Comparison of ENCODE assay signal across 8 cellular contexts in the genomic region with DNA sequence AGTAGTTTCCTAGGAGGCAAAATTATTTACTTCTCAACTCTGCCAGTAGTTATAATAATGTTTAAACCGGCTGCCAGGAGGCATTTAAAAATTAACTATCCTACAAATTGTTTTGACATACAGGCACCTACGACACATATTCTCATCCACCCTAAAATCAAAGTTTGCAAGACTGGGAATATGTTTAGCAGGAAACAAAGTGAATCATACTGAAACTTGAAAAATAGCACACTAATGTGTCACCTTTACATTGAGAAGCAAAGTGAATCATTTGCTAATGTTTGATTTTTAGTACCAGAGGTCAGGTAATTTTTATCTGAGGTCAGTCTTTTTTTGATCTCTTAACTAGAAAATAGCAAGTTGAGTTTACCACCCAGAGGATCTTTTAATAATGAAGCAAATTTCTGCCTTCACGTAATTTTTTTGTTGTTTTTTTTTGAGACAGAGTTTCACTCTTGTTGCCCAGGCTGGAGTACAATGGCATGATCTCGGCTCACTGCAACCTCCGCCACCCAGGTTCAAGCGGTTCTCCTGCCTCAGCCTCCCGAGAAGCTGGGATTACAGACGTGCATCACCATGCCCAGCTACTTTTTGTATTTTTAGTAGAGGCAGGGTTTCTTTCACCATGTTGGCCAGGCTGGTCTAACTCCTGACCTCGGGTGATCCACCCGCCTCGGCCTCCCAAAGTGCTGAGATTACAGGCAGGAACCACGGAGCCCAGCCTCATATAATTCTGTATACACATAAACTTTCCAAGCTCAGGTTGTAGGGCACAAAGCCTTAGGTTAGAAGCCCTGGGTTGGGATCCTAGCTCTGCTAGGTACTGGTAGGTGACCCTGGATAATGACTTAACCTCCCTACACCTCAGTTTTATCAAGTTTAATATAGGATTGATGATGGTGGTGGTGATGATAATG.
DNase-seq lines count a peak whose midpoint lies in the region; ATAC-seq and TF ChIP-seq lines count a peak whose summit lies in the region.

No MANE protein-coding gene starts in this region.

- H3K36me3 Mint-ChIP-seq in HFFc6 (ENCODE audit: low read depth), result no peaks in the 10 kb centered on the region

- TF ChIP-seq CTCF in HFFc6 (IDR thresholded peaks at IDR 0.05) (no peak), left lung (IDR thresholded peaks at IDR 0.05) (no peak), Peyer's patch (IDR thresholded peaks at IDR 0.05) (no peak)

- peak overlapping the region; percentile 82 for H3K27ac ChIP-seq in SJSA1
- no peak overlapping the region for H3K27ac ChIP-seq in left lung
- peak overlapping the region in 1 of 4 donors; percentile 45 for H3K27ac ChIP-seq in Peyer's patch
- H3K27ac ChIP-seq in substantia nigra (ENCODE audit: low read depth, low read length, poor library complexity, severe bottlenecking), result no peak overlapping the region

- H3K36me3 ChIP-seq in SJSA1 (no peaks in the 10 kb centered on the region), left lung (no peaks in the 10 kb centered on the region), Peyer's patch (no peaks in the 10 kb centered on the region)

- H3K4me1 Mint-ChIP-seq in HFFc6 (ENCODE audit: low read depth), result peaks cover 31% of the 10 kb centered on the region

- no peak for TF ChIP-seq POLR2A in Peyer's patch (IDR thresholded peaks at IDR 0.05)

- no peaks in the 10 kb centered on the region for H3K9me3 ChIP-seq in SJSA1 (replicated peaks)
- no peaks in the 10 kb centered on the region for H3K9me3 ChIP-seq in left lung
- no peaks in the 10 kb centered on the region for H3K9me3 ChIP-seq in Peyer's patch

- DNase-seq in HFFc6 (peak; percentile 92), SJSA1 (ENCODE audit: low read depth in 1 of 2, low spot score in 2 of 2) (peak in 1 of 2 experiments; percentile 63), left lung (no peak), 8988T (no peak), Peyer's patch (no peak), Right ventricle myocardium inferior (ENCODE audit: missing footprints) (no peak), substantia nigra (lab: John Stamatoyannopoulos, UW) (no peak)

- peak overlapping the region; percentile 57 for H3K27ac Mint-ChIP-seq in HFFc6

- ATAC-seq in GM18498 (IDR thresholded peaks at IDR 0.05; ENCODE audit: unreplicated experiment) (peak; percentile 47), left lung (peak; percentile 47), Right ventricle myocardium inferior (no peak)

- H3K9me3 Mint-ChIP-seq in HFFc6, result no peaks in the 10 kb centered on the region

- H3K27me3 ChIP-seq in SJSA1 (replicated peaks) (no peaks in the 10 kb centered on the region), left lung (no peaks in the 10 kb centered on the region), Peyer's patch (no peaks in the 10 kb centered on the region)

- peak overlapping the region; percentile 29 for H3K4me3 Mint-ChIP-seq in HFFc6

- H3K27me3 Mint-ChIP-seq in HFFc6 (ENCODE audit: insufficient read depth), result no peaks in the 10 kb centered on the region; the same call in 1 of the 2 replicates

- H3K4me1 ChIP-seq in SJSA1 (replicated peaks) (peaks cover 36% of the 10 kb centered on the region), left lung (peaks cover 0 to 9% of the 10 kb centered on the region in 2 donors), Peyer's patch (peaks cover 0 to 20% (median 2%) of the 10 kb centered on the region in 4 donors)

- H3K4me3 ChIP-seq in SJSA1 (no peak overlapping the region), left lung (no peak overlapping the region), Peyer's patch (no peak overlapping the region)

- intact Hi-C loops in left lung (cut with DNase I) (no loop called here), Right ventricle myocardium inferior (cut with DNase I) (no loop called here)
